In the genomic region with DNA sequence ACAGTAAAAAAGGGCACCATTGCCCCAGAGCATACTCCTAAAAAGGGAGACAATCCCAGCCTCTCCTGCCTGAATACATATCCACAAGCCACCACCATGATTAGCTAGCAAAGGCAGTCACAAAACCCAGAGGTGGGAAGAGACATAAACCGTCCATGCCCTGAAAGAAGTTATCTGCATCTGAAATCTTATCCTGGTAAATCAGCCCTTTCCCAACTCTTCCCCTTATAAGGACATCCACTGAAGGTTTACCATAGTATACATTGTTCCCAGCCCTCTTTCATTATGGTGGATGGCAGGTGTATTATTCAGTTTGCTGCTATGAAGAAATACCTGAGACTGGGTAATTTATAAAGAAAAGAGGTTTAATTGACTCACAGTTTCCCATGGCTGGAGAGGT, we compare ENCODE assay signal across 25 cellular contexts.
DNase-seq lines count a peak whose midpoint lies in the region; ATAC-seq and TF ChIP-seq lines count a peak whose summit lies in the region.
"Had no signal": no experiment of that assay in that cellular context is flagged by ENCODE, and none has a peak within 500 bp of the region (broad histone marks: within the 10 kb centered on the region; RNA-seq: fewer than 3 reads in every experiment).

No MANE protein-coding gene starts in this region.

- H3K27ac Mint-ChIP-seq in IgD-negative memory B cell (peak overlapping the region in 2 of 3 donors; percentile 44 to 64), endothelial cell (ENCODE audit: unreplicated experiment) (no peak overlapping the region)
- H3K27ac Mint-ChIP-seq in natural killer cell treated with Interleukin-12 subunit alpha and Interleukin-12 subunit beta and Interleukin-15 and Interleukin-18, amount 100 ng/mL, for 72 hours = no peak overlapping the region
- H3K27ac Mint-ChIP-seq: CD4-positive, CD25-positive, alpha-beta regulatory T cell; CD8-positive, alpha-beta T cell; GM23338; H9 had no signal

- intact Hi-C loops in left ventricle myocardium inferior (cut with micrococcal nuclease) = no loop called here
- intact Hi-C loops in left cardiac atrium (cut with DNase I) = no loop called here

- peak overlapping the region; percentile 30 for H3K27ac ChIP-seq in left ventricle myocardium inferior (replicated peaks)
- H3K27ac ChIP-seq: 22Rv1, A549, C4-2B had no signal

- H3K4me3 Mint-ChIP-seq in IgD-negative memory B cell = no peak overlapping the region
- H3K4me3 Mint-ChIP-seq in endothelial cell (ENCODE audit: unreplicated experiment) = peak overlapping the region; percentile 25
- no peak overlapping the region for H3K4me3 Mint-ChIP-seq in natural killer cell treated with Interleukin-12 subunit alpha and Interleukin-12 subunit beta and Interleukin-15 and Interleukin-18, amount 100 ng/mL, for 72 hours
- H3K4me3 Mint-ChIP-seq: CD4-positive, CD25-positive, alpha-beta regulatory T cell; CD8-positive, alpha-beta T cell; GM23338; H9 had no signal

- no peaks in the 10 kb centered on the region for H3K27me3 ChIP-seq in left ventricle myocardium inferior (ENCODE audit: low read depth)
- H3K27me3 ChIP-seq: BE2C had no signal

- H3K27me3 Mint-ChIP-seq in IgD-negative memory B cell (peaks cover 45% of the 10 kb centered on the region), endothelial cell (ENCODE audit: unreplicated experiment) (peaks cover 2% of the 10 kb centered on the region)
- H3K27me3 Mint-ChIP-seq in natural killer cell treated with Interleukin-12 subunit alpha and Interleukin-12 subunit beta and Interleukin-15 and Interleukin-18, amount 100 ng/mL, for 72 hours = peaks cover 7 to 11% of the 10 kb centered on the region in 2 donors

- H3K4me1 Mint-ChIP-seq in IgD-negative memory B cell (peaks cover 14 to 20% (median 19%) of the 10 kb centered on the region in 3 donors), endothelial cell (ENCODE audit: unreplicated experiment) (peaks cover 6% of the 10 kb centered on the region)
- H3K4me1 Mint-ChIP-seq in natural killer cell treated with Interleukin-12 subunit alpha and Interleukin-12 subunit beta and Interleukin-15 and Interleukin-18, amount 100 ng/mL, for 72 hours (ENCODE audit: low read depth in 2 of 2) = peaks cover 9 to 15% of the 10 kb centered on the region in 2 donors

- no peak for ATAC-seq in left cardiac atrium
- no peak for ATAC-seq in GM18861 (IDR thresholded peaks at IDR 0.05; ENCODE audit: unreplicated experiment)
- no peak for ATAC-seq in HG03439 (IDR thresholded peaks at IDR 0.05; ENCODE audit: unreplicated experiment)
- ATAC-seq in natural killer cell treated with Interleukin-12 subunit alpha and Interleukin-12 subunit beta and Interleukin-15 and Interleukin-18, amount 100 ng/mL, for 72 hours = no peak
- ATAC-seq: A549; CD8-positive, alpha-beta T cell; GM12878; GM23338; HCT116 had no signal

- H3K9me3 ChIP-seq in left ventricle myocardium inferior (replicated peaks) = no peaks in the 10 kb centered on the region
- H3K9me3 ChIP-seq: A549, BE2C, Caco-2 had no signal

- H3K9me3 Mint-ChIP-seq in IgD-negative memory B cell (no peaks in the 10 kb centered on the region), endothelial cell (ENCODE audit: unreplicated experiment) (no peaks in the 10 kb centered on the region)
- no peaks in the 10 kb centered on the region for H3K9me3 Mint-ChIP-seq in natural killer cell treated with Interleukin-12 subunit alpha and Interleukin-12 subunit beta and Interleukin-15 and Interleukin-18, amount 100 ng/mL, for 72 hours
- H3K9me3 Mint-ChIP-seq: CD8-positive, alpha-beta T cell; GM23338; H9 had no signal

- TF ChIP-seq CTCF in left ventricle myocardium inferior (IDR thresholded peaks at IDR 0.05; ENCODE audit: borderline replicate concordance) (no peak), endothelial cell (IDR thresholded peaks at IDR 0.05; ENCODE audit: unreplicated experiment) (no peak)

- peaks cover 27% of the 10 kb centered on the region for H3K4me1 ChIP-seq in left ventricle myocardium inferior
- H3K4me1 ChIP-seq: A549, BE2C had no signal

- no peak overlapping the region for H3K4me3 ChIP-seq in left ventricle myocardium inferior
- H3K4me3 ChIP-seq: A549, GM12878, GM23338 had no signal

- H3K36me3 Mint-ChIP-seq in IgD-negative memory B cell (no peaks in the 10 kb centered on the region), endothelial cell (ENCODE audit: low read depth, unreplicated experiment) (peaks cover 35% of the 10 kb centered on the region)
- no peaks in the 10 kb centered on the region for H3K36me3 Mint-ChIP-seq in natural killer cell treated with Interleukin-12 subunit alpha and Interleukin-12 subunit beta and Interleukin-15 and Interleukin-18, amount 100 ng/mL, for 72 hours
- H3K36me3 Mint-ChIP-seq: CD8-positive, alpha-beta T cell had no signal

- no peak for DNase-seq in left ventricle myocardium inferior
- no peak for DNase-seq in left cardiac atrium
- no peak for DNase-seq in endothelial cell (ENCODE audit: low spot score)
- DNase-seq in natural killer cell treated with Interleukin-12 subunit alpha and Interleukin-12 subunit beta and Interleukin-15 and Interleukin-18, amount 100 ng/mL, for 72 hours (ENCODE audit: low spot score) = no peak
- no peak for DNase-seq in 8988T
- DNase-seq: ACHN; AML-193; BE2C; Caco-2; CD4-positive, CD25-positive, alpha-beta regulatory T cell; CD8-positive, alpha-beta T cell; DMS153; DND-41; EL; GDM1; H9 had no signal

- H3K36me3 ChIP-seq in left ventricle myocardium inferior = peaks cover 41% of the 10 kb centered on the region
- H3K36me3 ChIP-seq: BE2C had no signal

Comparison
In these comparisons a context has a peak if more than half of its experiments do, and no peak if none do; other contexts are left out.
1. H3K27ac Mint-ChIP-seq: peak in IgD-negative memory B cell (2 of 3); none in endothelial cell (single experiment) and natural killer cell treated with Interleukin-12 subunit alpha and Interleukin-12 subunit beta and Interleukin-15 and Interleukin-18, amount 100 ng/mL, for 72 hours (0 of 2).